Comparison of ENCODE assay signal across 19 cellular contexts in the genomic region with DNA sequence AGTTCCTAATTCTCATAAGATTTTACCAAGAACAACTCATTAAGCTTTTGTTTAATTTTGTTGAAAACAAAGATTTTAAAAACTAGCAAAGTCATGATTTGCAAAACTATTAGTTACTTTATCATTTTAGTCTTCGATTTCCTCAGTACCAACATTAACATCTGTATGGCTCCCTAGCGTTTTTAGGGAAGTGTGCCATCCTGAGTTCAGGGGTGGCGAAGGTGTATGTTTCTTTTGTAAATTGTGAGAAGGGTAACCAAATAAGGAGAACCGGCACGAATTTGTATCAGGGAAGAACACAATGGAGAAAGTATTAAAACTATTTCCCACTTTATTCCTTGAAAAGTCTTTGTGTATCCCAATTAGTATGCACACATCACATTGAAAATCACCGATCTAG.
A peak's percentile ranks its signal among the peaks of the same experiment; 100 is the strongest.
DNase-seq lines count a peak whose midpoint lies in the region; ATAC-seq and TF ChIP-seq lines count a peak whose summit lies in the region.
"Had no signal": no experiment of that assay in that cellular context is flagged by ENCODE, and none has a peak within 500 bp of the region (broad histone marks: within the 10 kb centered on the region; RNA-seq: fewer than 3 reads in every experiment).

No MANE protein-coding gene starts in this region.

- DNase-seq in H7, result peak; percentile 3
- no peak for DNase-seq in WTC11 (ENCODE audit: low spot score)
- no peak for DNase-seq in stimulated activated CD4-positive, alpha-beta T cell treated with anti-CD3 and anti-CD28 coated beads, Interleukin-2, amount 100 ng/mL, for 48 hours
- DNase-seq in osteoblast (ENCODE audit: insufficient read length, low spot score, missing footprints), result no peak
- no peak for DNase-seq in nephron progenitor cell
- DNase-seq: 8988T; ACHN; C1 segment of cervical spinal cord; Calu3; CD4-positive, alpha-beta memory T cell; COR-L47; DMS53; DMS79 treated with DMSO at 0.1 percent for 48 hours; GF-D8; GOT3; HCEC 1CT had no signal

- peaks cover 47% of the 10 kb centered on the region for H3K4me1 Mint-ChIP-seq in WTC11
- H3K4me1 Mint-ChIP-seq in nephron progenitor cell, result peaks cover 14% of the 10 kb centered on the region
- H3K4me1 Mint-ChIP-seq: CD4-positive, alpha-beta memory T cell had no signal

- H3K36me3 Mint-ChIP-seq in WTC11, result no peaks in the 10 kb centered on the region; the same call in 1 of the 2 replicates
- no peaks in the 10 kb centered on the region for H3K36me3 Mint-ChIP-seq in nephron progenitor cell (ENCODE audit: low read depth)
- H3K36me3 Mint-ChIP-seq: CD4-positive, alpha-beta memory T cell had no signal

- H2AFZ ChIP-seq in osteoblast (ENCODE audit: low read length), result no peak overlapping the region

- POLR2A ChIA-PET in WTC11 (lab: Charles Lee), result no interaction called here

- no peak overlapping the region for H3K4me2 ChIP-seq in osteoblast (ENCODE audit: insufficient read depth, low read length)
- H3K4me2 ChIP-seq: A549 had no signal

- no peaks in the 10 kb centered on the region for H3K36me3 ChIP-seq in H7 (replicated peaks; ENCODE audit: control insufficient read depth, insufficient read depth, low read length)
- no peaks in the 10 kb centered on the region for H3K36me3 ChIP-seq in iPS-18a (ENCODE audit: control insufficient read depth, low read depth, low read length)
- H3K36me3 ChIP-seq in osteoblast (ENCODE audit: insufficient read depth, low read length), result no peaks in the 10 kb centered on the region

- no peak overlapping the region for H3K27ac Mint-ChIP-seq in WTC11
- no peak overlapping the region for H3K27ac Mint-ChIP-seq in nephron progenitor cell
- H3K27ac Mint-ChIP-seq: CD4-positive, alpha-beta memory T cell had no signal

- H3K9ac ChIP-seq in iPS-18a (ENCODE audit: low read length), result no peak overlapping the region

- CTCF ChIA-PET in WTC11 (lab: Charles Lee), result no interaction called here

- H3K27ac ChIP-seq in iPS-18a (ENCODE audit: low read length) (no peak overlapping the region), osteoblast (ENCODE audit: low read depth, low read length) (no peak overlapping the region)
- H3K27ac ChIP-seq: A549 had no signal

- H3K9me3 Mint-ChIP-seq in WTC11, result peaks cover 15% of the 10 kb centered on the region
- no peaks in the 10 kb centered on the region for H3K9me3 Mint-ChIP-seq in nephron progenitor cell

- H3K9me3 ChIP-seq in iPS-18a (ENCODE audit: control insufficient read depth, low read depth, low read length) (no peaks in the 10 kb centered on the region), osteoblast (ENCODE audit: low read depth, low read length) (peaks cover 5% of the 10 kb centered on the region)
- H3K9me3 ChIP-seq: A549 had no signal

- no peaks in the 10 kb centered on the region for H4K20me1 ChIP-seq in osteoblast (ENCODE audit: insufficient read depth, low read length)

- H3K4me3 ChIP-seq in H7 (ENCODE audit: insufficient read depth, low read depth, low read length), result no peak overlapping the region
- peak overlapping the region; percentile 18 for H3K4me3 ChIP-seq in iPS-18a (ENCODE audit: low read length)
- H3K4me3 ChIP-seq in osteoblast (ENCODE audit: insufficient read depth, low read length), result no peak overlapping the region
- H3K4me3 ChIP-seq: A549 had no signal

- H3K27me3 ChIP-seq in H7 (ENCODE audit: control insufficient read depth, insufficient read depth, low read length) (no peaks in the 10 kb centered on the region), iPS-18a (ENCODE audit: control insufficient read depth, insufficient read depth, low read length) (peaks cover 15% of the 10 kb centered on the region), osteoblast (ENCODE audit: insufficient read depth, low read length) (no peaks in the 10 kb centered on the region)

- no peaks in the 10 kb centered on the region for H3K79me2 ChIP-seq in osteoblast (ENCODE audit: insufficient read depth, low read length)

- TF ChIP-seq CTCF in WTC11 (IDR thresholded peaks at IDR 0.05) (no peak), osteoblast (IDR thresholded peaks at IDR 0.05; ENCODE audit: extremely low read depth, low read depth, low read length) (no peak), nephron progenitor cell (IDR thresholded peaks at IDR 0.05) (no peak)

- peaks cover 26% of the 10 kb centered on the region for H3K4me1 ChIP-seq in iPS-18a (ENCODE audit: control insufficient read depth, low read depth, low read length)
- H3K4me1 ChIP-seq in osteoblast (ENCODE audit: insufficient read depth, low read length), result no peaks in the 10 kb centered on the region
- H3K4me1 ChIP-seq: A549 had no signal

- ATAC-seq in WTC11, result peak; percentile 58
- no peak for ATAC-seq in HG02610 (IDR thresholded peaks at IDR 0.05; ENCODE audit: unreplicated experiment)
- ATAC-seq: A549 had no signal

- H3K4me3 Mint-ChIP-seq in WTC11 (peak overlapping the region; percentile 17), nephron progenitor cell (no peak overlapping the region)
- H3K4me3 Mint-ChIP-seq: CD4-positive, alpha-beta memory T cell had no signal

- H3K27me3 Mint-ChIP-seq in WTC11 (ENCODE audit: low read depth), result peaks cover 79% of the 10 kb centered on the region
- H3K27me3 Mint-ChIP-seq in nephron progenitor cell (ENCODE audit: low read depth, poor library complexity), result no peaks in the 10 kb centered on the region
- H3K27me3 Mint-ChIP-seq: CD4-positive, alpha-beta memory T cell had no signal

TF ChIP-seq in WTC11, 78 proteins besides CTCF, POLR2A, EP300 and RAD21 (continues in another document):
- TF ChIP-seq RELA (CRISPR knock-in tag; IDR thresholded peaks at IDR 0.05; ENCODE audit: borderline replicate concordance) (no peak), TEAD1 (CRISPR knock-in tag; IDR thresholded peaks at IDR 0.05) (no peak), JAZF1 (CRISPR knock-in tag; IDR thresholded peaks at IDR 0.05) (no peak), PREB (CRISPR knock-in tag; IDR thresholded peaks at IDR 0.05; ENCODE audit: borderline replicate concordance) (no peak), ZNF396 (CRISPR knock-in tag; IDR thresholded peaks at IDR 0.05; ENCODE audit: borderline replicate concordance) (no peak), ZNF121 (CRISPR knock-in tag; IDR thresholded peaks at IDR 0.05) (no peak), AFF4 (CRISPR knock-in tag; IDR thresholded peaks at IDR 0.05; ENCODE audit: borderline replicate concordance) (no peak), RORB (CRISPR knock-in tag; IDR thresholded peaks at IDR 0.05) (no peak)
- TF ChIP-seq, protein P1, sequence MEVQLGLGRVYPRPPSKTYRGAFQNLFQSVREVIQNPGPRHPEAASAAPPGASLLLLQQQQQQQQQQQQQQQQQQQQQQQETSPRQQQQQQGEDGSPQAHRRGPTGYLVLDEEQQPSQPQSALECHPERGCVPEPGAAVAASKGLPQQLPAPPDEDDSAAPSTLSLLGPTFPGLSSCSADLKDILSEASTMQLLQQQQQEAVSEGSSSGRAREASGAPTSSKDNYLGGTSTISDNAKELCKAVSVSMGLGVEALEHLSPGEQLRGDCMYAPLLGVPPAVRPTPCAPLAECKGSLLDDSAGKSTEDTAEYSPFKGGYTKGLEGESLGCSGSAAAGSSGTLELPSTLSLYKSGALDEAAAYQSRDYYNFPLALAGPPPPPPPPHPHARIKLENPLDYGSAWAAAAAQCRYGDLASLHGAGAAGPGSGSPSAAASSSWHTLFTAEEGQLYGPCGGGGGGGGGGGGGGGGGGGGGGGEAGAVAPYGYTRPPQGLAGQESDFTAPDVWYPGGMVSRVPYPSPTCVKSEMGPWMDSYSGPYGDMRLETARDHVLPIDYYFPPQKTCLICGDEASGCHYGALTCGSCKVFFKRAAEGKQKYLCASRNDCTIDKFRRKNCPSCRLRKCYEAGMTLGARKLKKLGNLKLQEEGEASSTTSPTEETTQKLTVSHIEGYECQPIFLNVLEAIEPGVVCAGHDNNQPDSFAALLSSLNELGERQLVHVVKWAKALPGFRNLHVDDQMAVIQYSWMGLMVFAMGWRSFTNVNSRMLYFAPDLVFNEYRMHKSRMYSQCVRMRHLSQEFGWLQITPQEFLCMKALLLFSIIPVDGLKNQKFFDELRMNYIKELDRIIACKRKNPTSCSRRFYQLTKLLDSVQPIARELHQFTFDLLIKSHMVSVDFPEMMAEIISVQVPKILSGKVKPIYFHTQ (CRISPR knock-in tag; IDR thresholded peaks at IDR 0.05), result no peak
